21 cellular contexts compared by ENCODE assay signal in the genomic region with DNA sequence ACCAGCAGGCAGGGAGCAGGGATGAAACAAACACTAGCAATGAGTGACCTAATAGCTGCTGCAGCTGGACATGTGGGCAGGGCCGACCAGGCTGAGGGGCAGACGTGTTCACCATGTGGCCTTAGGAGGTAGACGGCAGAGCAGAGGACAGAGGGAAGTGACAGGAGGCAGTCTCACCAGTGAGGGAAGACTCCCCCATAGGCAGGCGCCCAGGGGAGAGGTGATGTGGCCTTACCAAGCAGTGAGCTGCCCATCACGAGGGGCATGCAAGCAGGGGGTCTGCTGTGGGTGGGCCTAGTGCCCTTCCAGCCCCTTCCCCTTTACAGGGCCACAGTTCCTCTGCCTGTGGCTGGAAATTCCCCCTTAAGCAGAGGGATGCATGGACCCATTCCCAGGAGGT.
DNase-seq lines count a peak whose midpoint lies in the region; ATAC-seq and TF ChIP-seq lines count a peak whose summit lies in the region.
"Had no signal": no experiment of that assay in that cellular context is flagged by ENCODE, and none has a peak within 500 bp of the region (broad histone marks: within the 10 kb centered on the region; RNA-seq: fewer than 3 reads in every experiment).

No MANE protein-coding gene starts in this region.

- H3K4me3 ChIP-seq in BLaER1, result no peak overlapping the region
- H3K4me3 ChIP-seq: GM12878, GM23248 had no signal

- no peaks in the 10 kb centered on the region for H3K9me3 ChIP-seq in BLaER1

- no peaks in the 10 kb centered on the region for H3K36me3 ChIP-seq in BLaER1

- peaks cover 0 to 3% (median 0%) of the 10 kb centered on the region in 5 experiments for H3K9me3 Mint-ChIP-seq in brain
- H3K9me3 Mint-ChIP-seq: CD4-positive, alpha-beta T cell had no signal

- no peaks in the 10 kb centered on the region for H4K20me1 ChIP-seq in BLaER1

- ATAC-seq in GM21825 (IDR thresholded peaks at IDR 0.05; ENCODE audit: unreplicated experiment), result no peak
- ATAC-seq: GM12878 had no signal

- H3K27ac Mint-ChIP-seq in brain, result peak overlapping the region in 3 of 5 experiments; percentile 50 to 98 (median 72)
- H3K27ac Mint-ChIP-seq: CD4-positive, alpha-beta T cell had no signal

- DNase-seq in DMS 273 (lab: John Stamatoyannopoulos, UW; ENCODE audit: unreplicated experiment) (peak; percentile 14), DMS 273 treated with DMSO at 0.1 percent for 48 hours (lab: John Stamatoyannopoulos, UW) (no peak), mesenteric fat pad (ENCODE audit: low spot score) (peak; percentile 64), SIG-M5 (lab: John Stamatoyannopoulos, UW) (no peak), 8988T (no peak)
- DNase-seq: CD4-positive, alpha-beta T cell; DMS53; EL; GM23248; NCI-H1092 treated with DMSO at 0.1 percent for 48 hours; NCI-H1694; NCI-H2081 treated with DMSO at 0.1 percent for 48 hours; NCI-H510A; NCI-H748 treated with DMSO at 0.1 percent for 48 hours; SHP77 had no signal

- peaks cover 3% of the 10 kb centered on the region for H3K27me3 Mint-ChIP-seq in brain
- H3K27me3 Mint-ChIP-seq: B cell; CD4-positive, alpha-beta T cell had no signal

- H3K27ac ChIP-seq in BLaER1, result peak overlapping the region; percentile 83
- H3K27ac ChIP-seq: 22Rv1, GM23248 had no signal

- no peaks in the 10 kb centered on the region for H3K27me3 ChIP-seq in BLaER1

- H3K36me3 Mint-ChIP-seq in brain, result no peaks in the 10 kb centered on the region

- H3K4me1 ChIP-seq in BLaER1, result peaks cover 53% of the 10 kb centered on the region

- H3K9ac ChIP-seq in BLaER1, result peak overlapping the region; percentile 35; the same call in 1 of the 2 replicates
- H3K9ac ChIP-seq: GM23248 had no signal

- H3K4me1 Mint-ChIP-seq in brain, result peaks cover 31% of the 10 kb centered on the region

- H3K4me2 ChIP-seq in BLaER1, result peak overlapping the region; percentile 92

- no peak overlapping the region for H3K4me3 Mint-ChIP-seq in brain
- H3K4me3 Mint-ChIP-seq: CD4-positive, alpha-beta T cell had no signal

- no peak for TF ChIP-seq CTCF in brain (conservative IDR thresholded peaks at IDR 0.05)

Comparison
In these comparisons a context has a peak if more than half of its experiments do, and no peak if none do; other contexts are left out.
1. DNase-seq: peak in DMS 273 (single experiment) and mesenteric fat pad (single experiment); none in DMS 273 treated with DMSO at 0.1 percent for 48 hours (single experiment), SIG-M5 (single experiment) and 8988T (single experiment).